Comparison of ENCODE assay signal across 11 cellular contexts in genomic region chr20:44255942-44256341, GRCh38. TPM values are rescaled to one million over a fixed set of nuclear protein-coding genes. Genes with fewer than 3 reads are reported as not detected.
"Had no signal": no experiment of that assay in that cellular context is flagged by ENCODE, and none has a peak within 500 bp of the region (broad histone marks: within the 10 kb centered on the region; RNA-seq: fewer than 3 reads in every experiment).

No MANE protein-coding gene starts in this region.

- H3K4me3 ChIP-seq: GM23248 had no signal

- H3K9ac ChIP-seq: GM23248, KMS-11 had no signal

- DNase-seq: GM23248, GOT3, H9, HCEC 1CT, HFFc6, IMR-90, KBM-7 had no signal

- FAIRE-seq: H54 had no signal

- H3K27ac ChIP-seq: GM23248, HL-60, KMS-11 had no signal

- H2AFZ ChIP-seq: GM23248 had no signal

- H3K4me2 ChIP-seq: KMS-11 had no signal

RNA-seq across cellular contexts. Expression of gene GDAP1L1, which starts 8.8 kb away (rescaled TPM):
- total RNA-seq: GM23248, HFFc6, HT1080, IMR-90 had no signal
- polyA plus RNA-seq: GM23248, IMR-90 had no signal
